ENCODE assay signal across 1 cellular context in the genomic region with DNA sequence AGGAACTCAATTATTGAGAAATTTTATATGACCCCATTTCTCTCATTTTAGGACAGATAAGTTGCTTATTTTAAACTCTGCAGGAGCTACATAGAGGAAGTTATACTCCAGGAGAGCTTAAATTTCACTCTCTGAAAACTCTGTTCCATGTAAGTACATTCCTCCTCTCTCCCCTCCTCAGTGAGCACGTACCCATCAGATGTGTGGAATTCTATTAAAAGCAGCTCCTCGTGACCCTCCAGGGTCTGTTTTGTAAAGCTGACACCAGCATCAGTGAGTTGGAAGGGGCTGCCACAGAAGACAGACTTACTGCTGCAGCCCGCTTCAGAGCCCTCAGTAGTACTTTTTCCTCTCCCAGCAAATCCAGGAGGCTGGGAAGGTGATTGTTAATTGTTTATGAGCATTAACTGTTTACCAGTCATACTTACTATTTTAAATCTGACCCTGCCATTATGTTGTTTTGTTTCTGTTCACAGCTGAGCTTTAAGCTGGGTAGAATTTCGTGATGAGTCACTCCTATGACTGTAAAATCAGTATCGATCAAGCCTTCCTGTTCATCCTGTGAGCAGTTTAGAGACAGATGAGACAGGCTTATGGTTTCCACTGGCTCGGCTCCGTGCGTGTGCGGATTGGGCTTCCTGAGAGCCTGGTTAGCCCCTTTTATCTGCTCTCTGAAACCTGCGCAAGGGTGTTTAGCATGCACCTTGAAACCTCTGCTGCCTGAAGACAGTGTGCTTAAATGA.
TF ChIP-seq lines count a peak whose summit lies in the region.

No MANE protein-coding gene starts in this region.

TF ChIP-seq in SK-N-SH treated with all-trans-retinoic acid at 6 μM for 48 hours, 23 proteins besides CTCF, POLR2A, EP300 and RAD21 (continued from another document):
- TF ChIP-seq ESRRG (CRISPR knock-in tag; IDR thresholded peaks at IDR 0.05), result no peak
- TF ChIP-seq TCF4 (CRISPR knock-in tag; IDR thresholded peaks at IDR 0.05; ENCODE audit: borderline replicate concordance), result no peak
